10 cellular contexts compared by ENCODE assay signal in genomic region chr17:82837586-82838320, GRCh38. TPM values are rescaled to one million over a fixed set of nuclear protein-coding genes. Genes with fewer than 3 reads are reported as not detected.
DNase-seq lines count a peak whose midpoint lies in the region; ATAC-seq and TF ChIP-seq lines count a peak whose summit lies in the region.
"Had no signal": no experiment of that assay in that cellular context is flagged by ENCODE, and none has a peak within 500 bp of the region (broad histone marks: within the 10 kb centered on the region; RNA-seq: fewer than 3 reads in every experiment).

No MANE protein-coding gene starts in this region.

- no peak for DNase-seq in Right ventricle myocardium superior
- no peak for DNase-seq in Right ventricle myocardium inferior (ENCODE audit: missing footprints)
- DNase-seq in epithelial cell of prostate (ENCODE audit: low read depth, low spot score) = no peak
- no peak for DNase-seq in vagina (ENCODE audit: extremely low spot score in 2 of 2)
- DNase-seq in activated CD8-positive, alpha-beta memory T cell treated with anti-CD3 and anti-CD28 coated beads, Interleukin-2, amount 10 ng/mL, durations not matched to agents 7 days and 5 days = no peak
- DNase-seq: GDM1 had no signal

- H3K9me3 Mint-ChIP-seq in nephron = no peaks in the 10 kb centered on the region
- H3K9me3 Mint-ChIP-seq in activated CD8-positive, alpha-beta memory T cell treated with anti-CD3 and anti-CD28 coated beads, Interleukin-2, amount 10 ng/mL, durations not matched to agents 7 days and 5 days (ENCODE audit: low read depth) = no peaks in the 10 kb centered on the region

- H3K27me3 Mint-ChIP-seq in nephron (ENCODE audit: low read depth) = no peaks in the 10 kb centered on the region
- H3K27me3 Mint-ChIP-seq in activated CD8-positive, alpha-beta memory T cell treated with anti-CD3 and anti-CD28 coated beads, Interleukin-2, amount 10 ng/mL, durations not matched to agents 7 days and 5 days = no peaks in the 10 kb centered on the region
- H3K27me3 Mint-ChIP-seq: progenitor cell of endocrine pancreas had no signal

- H3K36me3 ChIP-seq in vagina = peaks cover 0 to 9% of the 10 kb centered on the region in 2 donors

- H3K36me3 Mint-ChIP-seq in nephron (ENCODE audit: low read depth) = no peaks in the 10 kb centered on the region
- no peaks in the 10 kb centered on the region for H3K36me3 Mint-ChIP-seq in activated CD8-positive, alpha-beta memory T cell treated with anti-CD3 and anti-CD28 coated beads, Interleukin-2, amount 10 ng/mL, durations not matched to agents 7 days and 5 days

- H3K4me1 ChIP-seq in vagina = peaks cover 13% of the 10 kb centered on the region

- no peak for TF ChIP-seq POLR2A in vagina (IDR thresholded peaks at IDR 0.05)

- peak overlapping the region; percentile 71 to 98 (median 91) for H3K27ac Mint-ChIP-seq in nephron
- H3K27ac Mint-ChIP-seq in activated CD8-positive, alpha-beta memory T cell treated with anti-CD3 and anti-CD28 coated beads, Interleukin-2, amount 10 ng/mL, durations not matched to agents 7 days and 5 days = no peak overlapping the region
- H3K27ac Mint-ChIP-seq: progenitor cell of endocrine pancreas had no signal

- peak overlapping the region; percentile 17 to 37 for H3K4me3 ChIP-seq in vagina

- intact Hi-C loops in Right ventricle myocardium superior (cut with DNase I) (no loop called here), Right ventricle myocardium inferior (cut with DNase I) (no loop called here), vagina (cut with DNase I) (no loop called here)

- peak overlapping the region; percentile 15 to 51 (median 46) for H3K4me3 Mint-ChIP-seq in nephron
- no peak overlapping the region for H3K4me3 Mint-ChIP-seq in activated CD8-positive, alpha-beta memory T cell treated with anti-CD3 and anti-CD28 coated beads, Interleukin-2, amount 10 ng/mL, durations not matched to agents 7 days and 5 days

- peak; percentile 16 for ATAC-seq in Right ventricle myocardium superior (ENCODE audit: poor library complexity)
- ATAC-seq in Right ventricle myocardium inferior = no peak
- no peak for ATAC-seq in HG03439 (IDR thresholded peaks at IDR 0.05; ENCODE audit: unreplicated experiment)
- ATAC-seq in activated CD8-positive, alpha-beta memory T cell treated with anti-CD3 and anti-CD28 coated beads, Interleukin-2, amount 10 ng/mL, durations not matched to agents 7 days and 5 days = no peak
- no peak for ATAC-seq in HG02798 (IDR thresholded peaks at IDR 0.05; ENCODE audit: poor library complexity, unreplicated experiment)

- TF ChIP-seq CTCF in nephron (IDR thresholded peaks at IDR 0.05; ENCODE audit: unreplicated experiment in 3 of 3) = no peak
- no peak for TF ChIP-seq CTCF in vagina (IDR thresholded peaks at IDR 0.05)

- H3K27me3 ChIP-seq in vagina = no peaks in the 10 kb centered on the region

- H3K4me1 Mint-ChIP-seq in nephron = peaks cover 36% of the 10 kb centered on the region
- peaks cover 3% of the 10 kb centered on the region for H3K4me1 Mint-ChIP-seq in activated CD8-positive, alpha-beta memory T cell treated with anti-CD3 and anti-CD28 coated beads, Interleukin-2, amount 10 ng/mL, durations not matched to agents 7 days and 5 days

- CTCF ChIA-PET in activated CD8-positive, alpha-beta memory T cell treated with anti-CD3 and anti-CD28 coated beads, Interleukin-2, amount 10 ng/mL, durations not matched to agents 7 days and 5 days (lab: Charles Lee) = interaction anchor here (1.0 to 1.5 kb wide), 4 partner anchors 12 to 56 kb away, joined by 3 to 6 read pairs (median 4); no protein-coding TSS in a partner anchor

- peak overlapping the region; percentile 98 for H3K27ac ChIP-seq in epithelial cell of prostate
- H3K27ac ChIP-seq in vagina = peak overlapping the region; percentile 83

- no peaks in the 10 kb centered on the region for H3K9me3 ChIP-seq in vagina

RNA-seq across cellular contexts. Expression of gene ZNF750, which starts 2.1 kb away (rescaled TPM):
- total RNA-seq in Right ventricle myocardium superior (0.13 TPM), Right ventricle myocardium inferior (not detected), vagina (83.0 TPM)
- not detected for total RNA-seq in activated CD8-positive, alpha-beta memory T cell treated with anti-CD3 and anti-CD28 coated beads, Interleukin-2, amount 10 ng/mL, durations not matched to agents 7 days and 5 days

Comparison
In these comparisons a context has a peak if more than half of its experiments do, and no peak if none do; other contexts are left out.
1. RNA of gene ZNF750, which starts 2.1 kb away (total RNA-seq): 83.0 TPM in vagina (single experiment); 0.13 TPM in Right ventricle myocardium superior (single experiment), not detected in Right ventricle myocardium inferior (single experiment) and not detected in activated CD8-positive, alpha-beta memory T cell treated with anti-CD3 and anti-CD28 coated beads, Interleukin-2, amount 10 ng/mL, durations not matched to agents 7 days and 5 days; every median in the first group is over 10 times any median in the second.